In the genomic region with DNA sequence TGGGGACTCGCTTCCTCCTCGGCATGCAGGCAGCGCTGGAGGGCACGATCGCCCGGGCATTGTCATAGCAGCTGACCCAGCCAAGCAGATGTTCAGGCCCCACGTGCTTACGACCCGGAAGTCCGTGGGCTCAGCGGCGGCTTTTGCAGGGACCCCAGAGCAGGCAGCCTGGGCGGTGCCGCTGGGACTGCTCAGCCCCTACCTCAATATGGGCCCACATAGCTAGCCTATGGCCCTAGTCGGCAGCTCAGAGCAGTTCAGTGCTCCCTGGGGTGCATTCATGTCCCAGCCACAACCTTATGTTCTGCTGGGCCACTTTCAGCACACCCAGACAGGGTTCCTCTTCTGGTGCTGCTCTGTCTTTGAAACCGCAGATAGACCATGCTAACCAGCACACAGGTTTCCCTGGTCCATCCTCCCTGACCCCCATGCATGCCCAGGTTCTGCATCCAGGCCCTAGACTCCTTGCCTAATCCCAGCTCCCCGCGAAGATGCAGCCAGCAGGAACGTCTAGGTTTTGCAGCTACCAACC, we compare ENCODE assay signal across 8 cellular contexts. TPM values are rescaled to one million over a fixed set of nuclear protein-coding genes. Genes with fewer than 3 reads are reported as not detected.
DNase-seq lines count a peak whose midpoint lies in the region; ATAC-seq and TF ChIP-seq lines count a peak whose summit lies in the region.

No MANE protein-coding gene starts in this region.

- H3K27ac ChIP-seq in spleen = peak overlapping the region; percentile 55 to 89 (median 82)

- intact Hi-C loops in spleen (cut with DNase I; ENCODE audit: low total_unique reads) = no loop called here

- H3K9me3 ChIP-seq in spleen = no peaks in the 10 kb centered on the region

- DNase-seq in amygdala (lab: John Stamatoyannopoulos, UW) (peak in 48 of 56 donors; percentile 4 to 67 (median 34)), iPS-NIHi7 (ENCODE audit: extremely low spot score) (peak; percentile 24), spleen (peak; percentile 96), SW 1271 (lab: John Stamatoyannopoulos, UW) (no peak), HK-2 (ENCODE audit: unreplicated experiment) (no peak)

- peak; percentile 71 for TF ChIP-seq POLR2A in Raji (IDR thresholded peaks at IDR 0.05; ENCODE audit: insufficient read depth, low read depth, low read length)
- no peak for TF ChIP-seq POLR2A in spleen (IDR thresholded peaks at IDR 0.05)

- H3K27me3 ChIP-seq in spleen (replicated peaks in 1 of 7) = no peaks in the 10 kb centered on the region

- H3K4me1 ChIP-seq in spleen = peaks cover 0 to 21% (median 15%) of the 10 kb centered on the region in 6 donors

- 18 to 38% (median 22%) methylated on average over 10 to 19 of the region's 19 CpGs for WGBS in spleen, 5 donors

- TF ChIP-seq CTCF in spleen (IDR thresholded peaks at IDR 0.05 in 8 of 11, conservative IDR thresholded peaks at IDR 0.05 in 3 of 11) = no peak

- ATAC-seq in GM18858 (IDR thresholded peaks at IDR 0.05; ENCODE audit: unreplicated experiment) (peak; percentile 81), HG02870 (IDR thresholded peaks at IDR 0.05; ENCODE audit: unreplicated experiment) (peak; percentile 79)

- H3K36me3 ChIP-seq in spleen = no peaks in the 10 kb centered on the region

- peak overlapping the region; percentile 14 to 76 (median 55) for H3K4me3 ChIP-seq in spleen

RNA-seq across cellular contexts. Expression of a gene that starts 10.4 kb away (rescaled TPM):
- total RNA-seq in spleen = 100 to 1,000 TPM; 255 to 512 (median 355) TPM
- 100 to 1,000 TPM; 354 to 397 (median 381) TPM for polyA plus RNA-seq in spleen

RNA-seq across cellular contexts. Expression of a gene that starts 33.3 kb away (rescaled TPM):
- 10 to 100 TPM; 14.4 to 22.0 (median 18.3) TPM for total RNA-seq in spleen
- 10 to 100 TPM; 17.5 to 27.2 (median 23.9) TPM for polyA plus RNA-seq in spleen

RNA-seq across cellular contexts. Expression of a gene that starts 55.8 kb away (rescaled TPM):
- under 1 TPM in 1 of 7 donors, not detected in 6; 0.36 TPM for total RNA-seq in spleen
- not detected for polyA plus RNA-seq in spleen

Comparison
In these comparisons a context has a peak if more than half of its experiments do, and no peak if none do; other contexts are left out.
1. DNase-seq: peak in amygdala (48 of 56), iPS-NIHi7 (single experiment) and spleen (single experiment); none in SW 1271 (0 of 2) and HK-2 (single experiment).